1 cellular context compared by ENCODE assay signal in genomic region chr18:374735-375168, GRCh38.
TF ChIP-seq lines count a peak whose summit lies in the region.

No MANE protein-coding gene starts in this region.

TF ChIP-seq in HepG2, 621 proteins besides CTCF, POLR2A, EP300 and RAD21 (continued from another document):
- TF ChIP-seq USF2 (IDR thresholded peaks at IDR 0.05; ENCODE audit: low read depth, low read length) (no peak), USF2 (CRISPR knock-in tag; IDR thresholded peaks at IDR 0.05; ENCODE audit: borderline replicate concordance) (no peak), ZNF839 (CRISPR knock-in tag; IDR thresholded peaks at IDR 0.05; ENCODE audit: borderline replicate concordance) (no peak), LRRFIP1 (CRISPR knock-in tag; conservative IDR thresholded peaks at IDR 0.05) (no peak), GATA4 (IDR thresholded peaks at IDR 0.05; ENCODE audit: borderline replicate concordance, low read depth) (no peak), SKIL (CRISPR knock-in tag; IDR thresholded peaks at IDR 0.05; ENCODE audit: borderline replicate concordance) (no peak), THYN1 (CRISPR knock-in tag; IDR thresholded peaks at IDR 0.05; ENCODE audit: borderline replicate concordance, low read depth) (no peak), ZNF629 (CRISPR knock-in tag; conservative IDR thresholded peaks at IDR 0.05) (no peak), MXD1 (CRISPR knock-in tag; IDR thresholded peaks at IDR 0.05) (no peak), ZNF318 (CRISPR knock-in tag; IDR thresholded peaks at IDR 0.05) (no peak)
